In genomic region chr10:103847346-103847745, GRCh38 we compare ENCODE assay signal across 1 cellular context.
TF ChIP-seq lines count a peak whose summit lies in the region.

No MANE protein-coding gene starts in this region.

TF ChIP-seq in HepG2, 621 proteins besides CTCF, POLR2A, EP300 and RAD21:
- TF ChIP-seq ZNF318 (CRISPR knock-in tag; IDR thresholded peaks at IDR 0.05) (no peak), ZNF121 (CRISPR knock-in tag; IDR thresholded peaks at IDR 0.05) (peak; percentile 84)
- TF ChIP-seq, protein P1, sequence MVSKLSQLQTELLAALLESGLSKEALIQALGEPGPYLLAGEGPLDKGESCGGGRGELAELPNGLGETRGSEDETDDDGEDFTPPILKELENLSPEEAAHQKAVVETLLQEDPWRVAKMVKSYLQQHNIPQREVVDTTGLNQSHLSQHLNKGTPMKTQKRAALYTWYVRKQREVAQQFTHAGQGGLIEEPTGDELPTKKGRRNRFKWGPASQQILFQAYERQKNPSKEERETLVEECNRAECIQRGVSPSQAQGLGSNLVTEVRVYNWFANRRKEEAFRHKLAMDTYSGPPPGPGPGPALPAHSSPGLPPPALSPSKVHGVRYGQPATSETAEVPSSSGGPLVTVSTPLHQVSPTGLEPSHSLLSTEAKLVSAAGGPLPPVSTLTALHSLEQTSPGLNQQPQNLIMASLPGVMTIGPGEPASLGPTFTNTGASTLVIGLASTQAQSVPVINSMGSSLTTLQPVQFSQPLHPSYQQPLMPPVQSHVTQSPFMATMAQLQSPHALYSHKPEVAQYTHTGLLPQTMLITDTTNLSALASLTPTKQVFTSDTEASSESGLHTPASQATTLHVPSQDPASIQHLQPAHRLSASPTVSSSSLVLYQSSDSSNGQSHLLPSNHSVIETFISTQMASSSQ (IDR thresholded peaks at IDR 0.05; ENCODE audit: low read depth), result no peak
- TF ChIP-seq, protein P1 (CRISPR knock-in tag; IDR thresholded peaks at IDR 0.05; ENCODE audit: borderline replicate concordance), result no peak
